17 cellular contexts compared by ENCODE assay signal in genomic region chr10:103199498-103199897, GRCh38.
"Had no signal": no experiment of that assay in that cellular context is flagged by ENCODE, and none has a peak within 500 bp of the region (broad histone marks: within the 10 kb centered on the region; RNA-seq: fewer than 3 reads in every experiment).

No MANE protein-coding gene starts in this region.

- H3K4me3 ChIP-seq: body of pancreas, dorsolateral prefrontal cortex, right lobe of liver, suprapubic skin had no signal

- ATAC-seq: activated T-cell treated with anti-CD3 and anti-CD28 coated beads, Interleukin-2, amount 50 U/mL, for 4 hours; body of pancreas; left ventricle myocardium superior; natural killer cell; stimulated activated naive CD8-positive, alpha-beta T cell treated with anti-CD3 and anti-CD28 coated beads, Interleukin-15, amount 100 ng/mL, for 72 hours had no signal

- DNase-seq: activated CD4-positive, alpha-beta T cell treated with anti-CD3 and anti-CD28 coated beads, Interleukin-2, amount 50 U/mL, for 1 hour; activated CD4-positive, CD25-positive, alpha-beta regulatory T cell treated with anti-CD3 and anti-CD28 coated beads, Interleukin-2, amount 50 U/mL, for 72 hours; activated CD8-positive, alpha-beta memory T cell treated with anti-CD3 and anti-CD28 coated beads, Interleukin-2, amount 50 U/mL, for 4 hours; activated naive CD4-positive, alpha-beta T cell treated with anti-CD3 and anti-CD28 coated beads for 36 hours; activated T-cell treated with anti-CD3 and anti-CD28 coated beads, Interleukin-2, amount 50 U/mL, for 4 hours; body of pancreas; caudate nucleus; dorsolateral prefrontal cortex; left ventricle myocardium superior; natural killer cell; right lobe of liver; small intestine; stimulated activated CD4-positive, alpha-beta T cell treated with anti-CD3 and anti-CD28 coated beads, Interleukin-4, amount 100 ng/mL, for 1 hour; stimulated activated naive CD8-positive, alpha-beta T cell treated with anti-CD3 and anti-CD28 coated beads, Interleukin-15, amount 100 ng/mL, for 72 hours; trophoblast cell had no signal

- H3K9me3 ChIP-seq: body of pancreas, right lobe of liver, suprapubic skin had no signal

- H3K27me3 ChIP-seq: body of pancreas, dorsolateral prefrontal cortex, right lobe of liver, suprapubic skin had no signal

- H3K27ac ChIP-seq: body of pancreas, dorsolateral prefrontal cortex, parathyroid adenoma, right lobe of liver, suprapubic skin had no signal

- H3K36me3 ChIP-seq: right lobe of liver, suprapubic skin had no signal
